Comparison of ENCODE assay signal across 8 cellular contexts in the genomic region with DNA sequence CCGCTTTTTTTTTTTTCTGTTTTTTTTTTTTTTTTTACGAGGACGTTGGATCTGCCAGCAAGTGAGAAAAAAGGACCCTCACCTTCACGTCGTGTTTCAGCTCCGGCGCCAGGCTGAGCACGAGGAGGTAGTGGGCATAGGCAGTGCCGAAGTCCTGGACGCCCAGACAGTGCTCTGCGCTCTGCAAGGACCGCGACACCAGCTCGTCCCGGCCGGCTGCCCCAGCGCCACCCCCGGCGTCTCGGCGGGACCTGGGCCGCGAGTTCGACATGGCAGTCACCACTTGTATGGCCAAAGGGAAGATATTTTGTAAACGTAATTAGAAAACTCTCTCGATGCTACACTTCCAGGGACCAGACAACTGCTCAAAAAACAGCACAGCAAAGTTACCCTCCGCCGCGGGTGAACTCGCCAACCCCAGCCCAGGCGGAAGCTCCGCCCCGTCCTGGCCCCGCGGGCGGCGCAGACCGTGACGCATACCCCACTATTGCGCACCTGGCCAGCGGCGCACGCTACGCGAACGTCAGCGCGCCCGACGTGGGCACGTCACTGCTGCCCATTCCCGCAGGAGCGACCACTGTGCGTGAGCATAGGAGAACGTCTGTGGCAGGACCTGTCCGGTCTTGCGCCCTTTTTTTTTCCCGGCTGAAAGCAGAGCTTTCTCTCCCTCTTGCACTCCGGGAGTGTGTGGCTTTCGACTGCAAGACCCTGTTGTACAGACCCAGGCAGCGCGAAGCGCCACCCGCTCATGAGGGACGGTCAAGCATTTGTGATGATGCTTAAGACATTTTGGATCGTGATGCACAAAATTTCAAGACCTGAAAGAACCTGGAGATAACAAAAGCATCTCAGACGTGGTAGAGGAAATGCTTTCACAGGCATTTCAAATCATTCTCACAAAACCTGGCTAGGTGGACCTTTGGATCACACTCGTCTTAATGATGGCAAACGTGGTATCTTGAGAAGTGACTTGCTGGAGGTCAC. TPM values are rescaled to one million over a fixed set of nuclear protein-coding genes. Genes with fewer than 3 reads are reported as not detected.
DNase-seq lines count a peak whose midpoint lies in the region; ATAC-seq and TF ChIP-seq lines count a peak whose summit lies in the region.

PRMT9 (minus strand) TSS at position 447 of the 984 bp plus-strand sequence; CDS start at position 271, 176 bp downstream.

- peaks cover 0 to 4% (median 0%) of the 10 kb centered on the region in 11 donors for H3K9me3 Mint-ChIP-seq in naive thymus-derived CD4-positive, alpha-beta T cell
- H3K9me3 Mint-ChIP-seq in stimulated activated memory B cell treated with anti-CD40 and anti-IgM and Interleukin-4, amounts not matched to agents 10 μg/mL and 1 μg/mL and 100 μg/mL, for 72 hours = no peaks in the 10 kb centered on the region

- peak within 1 kb of the TSS; percentile 89 to 100 (median 97) for H3K4me3 Mint-ChIP-seq in naive thymus-derived CD4-positive, alpha-beta T cell
- peak within 1 kb of the TSS; percentile 89 for H3K4me3 Mint-ChIP-seq in stimulated activated memory B cell treated with anti-CD40 and anti-IgM and Interleukin-4, amounts not matched to agents 10 μg/mL and 1 μg/mL and 100 μg/mL, for 72 hours

- peak within 1 kb of the TSS; percentile 100 for H2AFZ ChIP-seq in DND-41 (ENCODE audit: low read depth, low read length)
- H2AFZ ChIP-seq in fibroblast of lung (ENCODE audit: low read length) = peak within 1 kb of the TSS; percentile 93

- peaks cover 4% of the 10 kb centered on the region; the same call in 1 of the 2 replicates for H4K20me1 ChIP-seq in DND-41 (ENCODE audit: insufficient read depth, low read length)
- no peaks in the 10 kb centered on the region for H4K20me1 ChIP-seq in fibroblast of lung (ENCODE audit: control insufficient read depth, extremely low read depth, insufficient read depth, low read length)

- TF ChIP-seq CTCF in DND-41 (IDR thresholded peaks at IDR 0.05; ENCODE audit: borderline replicate concordance, extremely low read depth, low read length, poor library complexity, severe bottlenecking) (no peak), Peyer's patch (IDR thresholded peaks at IDR 0.05) (no peak), fibroblast of lung (conservative IDR thresholded peaks at IDR 0.05 in 1 of 2, IDR thresholded peaks at IDR 0.05 in 1 of 2; ENCODE audit: low read depth in 1 of 2, low read length in 2 of 2) (no peak)

- ATAC-seq in DND-41 (ENCODE audit: insufficient read depth, low read depth) (peak; percentile 96), GM21717 (IDR thresholded peaks at IDR 0.05; ENCODE audit: unreplicated experiment) (peak; percentile 100)
- peak; percentile 98 for ATAC-seq in naive thymus-derived CD4-positive, alpha-beta T cell
- ATAC-seq in stimulated activated memory B cell treated with anti-CD40 and anti-IgM and Interleukin-4, amounts not matched to agents 10 μg/mL and 1 μg/mL and 100 μg/mL, for 72 hours = peak; percentile 100

- peak within 1 kb of the TSS; percentile 96 to 98 for H3K4me3 ChIP-seq in DND-41 (ENCODE audit: low read depth in 1 of 2, low read length in 2 of 2)
- H3K4me3 ChIP-seq in Jurkat, Clone E6-1 (ENCODE audit: low read length) = peak within 1 kb of the TSS; percentile 94
- H3K4me3 ChIP-seq in Peyer's patch = peak within 1 kb of the TSS; percentile 65 to 80 (median 76)
- H3K4me3 ChIP-seq in fibroblast of lung (replicated peaks in 1 of 4; ENCODE audit: control extremely low read depth in 1 of 4, insufficient read depth in 1 of 4, low read depth in 3 of 4, low read length in 4 of 4) = peak within 1 kb of the TSS; percentile 70 to 97 (median 75)
- peak within 1 kb of the TSS; percentile 97 for H3K4me3 ChIP-seq in naive thymus-derived CD4-positive, alpha-beta T cell (ENCODE audit: low read length)

- H3K9ac ChIP-seq in DND-41 (ENCODE audit: low read depth, low read length) (peak within 1 kb of the TSS; percentile 95), fibroblast of lung (ENCODE audit: insufficient read depth, low read length) (peak within 1 kb of the TSS; percentile 82)

- H3K4me1 ChIP-seq in DND-41 (ENCODE audit: insufficient read depth, low read length) (peaks cover 32% of the 10 kb centered on the region), Peyer's patch (peaks cover 0 to 8% (median 0%) of the 10 kb centered on the region in 4 donors), fibroblast of lung (ENCODE audit: control insufficient read depth, extremely low read depth, insufficient read depth, low read length) (peaks cover 5% of the 10 kb centered on the region)
- H3K4me1 ChIP-seq in naive thymus-derived CD4-positive, alpha-beta T cell (ENCODE audit: control insufficient read depth in 2 of 2, insufficient read depth in 2 of 2, low read length in 2 of 2) = peaks cover 4 to 16% of the 10 kb centered on the region in 2 donors

- intact Hi-C loops in naive thymus-derived CD4-positive, alpha-beta T cell (cut with micrococcal nuclease) = loop anchor here (1.0 to 5.0 kb wide), 9 partner anchors 24 to 1747 kb away; partner anchors contain the start of genes NR3C2 (in 2 of the 2), TMEM184C (in 2 of the 2) and ZNF827 (in 1 of the 2)

- H3K79me2 ChIP-seq in DND-41 (ENCODE audit: insufficient read depth, low read length) = peaks cover 30% of the 10 kb centered on the region
- peaks cover 17% of the 10 kb centered on the region for H3K79me2 ChIP-seq in fibroblast of lung (ENCODE audit: control insufficient read depth, insufficient read depth, low read length)

- peak within 1 kb of the TSS; percentile 86 to 99 (median 97) for H3K27ac Mint-ChIP-seq in naive thymus-derived CD4-positive, alpha-beta T cell
- peak within 1 kb of the TSS; percentile 96 for H3K27ac Mint-ChIP-seq in stimulated activated memory B cell treated with anti-CD40 and anti-IgM and Interleukin-4, amounts not matched to agents 10 μg/mL and 1 μg/mL and 100 μg/mL, for 72 hours

- peaks cover 15 to 47% (median 38%) of the 10 kb centered on the region in 7 donors for H3K4me1 Mint-ChIP-seq in naive thymus-derived CD4-positive, alpha-beta T cell
- H3K4me1 Mint-ChIP-seq in stimulated activated memory B cell treated with anti-CD40 and anti-IgM and Interleukin-4, amounts not matched to agents 10 μg/mL and 1 μg/mL and 100 μg/mL, for 72 hours = peaks cover 26% of the 10 kb centered on the region

- no peaks in the 10 kb centered on the region for H3K27me3 ChIP-seq in DND-41 (ENCODE audit: insufficient read depth, low read length, poor library complexity)
- no peaks in the 10 kb centered on the region for H3K27me3 ChIP-seq in Peyer's patch
- H3K27me3 ChIP-seq in fibroblast of lung (ENCODE audit: control insufficient read depth, insufficient read depth, low read length) = no peaks in the 10 kb centered on the region
- H3K27me3 ChIP-seq in naive thymus-derived CD4-positive, alpha-beta T cell (ENCODE audit: control insufficient read depth in 2 of 2, insufficient read depth in 2 of 2, low read length in 2 of 2) = no peaks in the 10 kb centered on the region

- H3K9me3 ChIP-seq in DND-41 (ENCODE audit: insufficient read depth, low read length, severe bottlenecking) (no peaks in the 10 kb centered on the region), Peyer's patch (no peaks in the 10 kb centered on the region), fibroblast of lung (ENCODE audit: control insufficient read depth, insufficient read depth, low read depth, low read length) (no peaks in the 10 kb centered on the region)
- no peaks in the 10 kb centered on the region for H3K9me3 ChIP-seq in naive thymus-derived CD4-positive, alpha-beta T cell (ENCODE audit: control insufficient read depth in 2 of 3, low read length in 3 of 3)

- CTCF ChIA-PET in naive thymus-derived CD4-positive, alpha-beta T cell (lab: Charles Lee) = interaction anchor here (0.6 to 2.3 kb wide), 2 partner anchors 21 to 183 kb away, joined by 3 to 7 read pairs; no protein-coding TSS in a partner anchor

- peaks cover 0 to 11% (median 2%) of the 10 kb centered on the region in 5 donors for H3K27me3 Mint-ChIP-seq in naive thymus-derived CD4-positive, alpha-beta T cell
- no peaks in the 10 kb centered on the region for H3K27me3 Mint-ChIP-seq in stimulated activated memory B cell treated with anti-CD40 and anti-IgM and Interleukin-4, amounts not matched to agents 10 μg/mL and 1 μg/mL and 100 μg/mL, for 72 hours

- POLR2A ChIA-PET in naive thymus-derived CD4-positive, alpha-beta T cell (lab: Charles Lee) = interaction anchor here (0.6 to 3.0 kb wide), 9 partner anchors 9 to 758 kb away, joined by 3 to 39 read pairs (median 4); partner anchors contain the start of genes ARHGAP10, NR3C2 and TMEM184C

- DNase-seq in DND-41 (peak; percentile 87), Peyer's patch (peak; percentile 88 to 95 (median 92)), fibroblast of lung (ENCODE audit: low read depth in 2 of 2) (peak; percentile 93 to 94)
- DNase-seq in Jurkat, Clone E6-1 (ENCODE audit: low read depth, low spot score) = peak; percentile 78
- DNase-seq in activated T-helper 1 cell treated with anti-CD3 and anti-CD28 coated beads, Interleukin-2, amount 50 U/mL, for 16 hours (ENCODE audit: low read depth in 1 of 2, low spot score in 1 of 2) = peak; percentile 69 to 77
- peak; percentile 79 to 90 (median 85) for DNase-seq in naive thymus-derived CD4-positive, alpha-beta T cell

- peak within 1 kb of the TSS; percentile 94 for H3K4me2 ChIP-seq in DND-41 (ENCODE audit: insufficient read depth, low read length)
- H3K4me2 ChIP-seq in fibroblast of lung (ENCODE audit: extremely low read depth, insufficient read depth, low read length) = peak within 1 kb of the TSS; percentile 94

- peak; percentile 43 to 63 for TF ChIP-seq POLR2A in Peyer's patch (IDR thresholded peaks at IDR 0.05)

- H3K27ac ChIP-seq in DND-41 (ENCODE audit: low read length) (peak within 1 kb of the TSS; percentile 90), Peyer's patch (peak within 1 kb of the TSS; percentile 80 to 87 (median 86)), fibroblast of lung (ENCODE audit: insufficient read depth, low read length) (peak within 1 kb of the TSS; percentile 90)
- peak within 1 kb of the TSS; percentile 95 for H3K27ac ChIP-seq in naive thymus-derived CD4-positive, alpha-beta T cell (ENCODE audit: low read depth, low read length)

- H3K36me3 Mint-ChIP-seq in naive thymus-derived CD4-positive, alpha-beta T cell = peaks cover 0 to 10% (median 6%) of the 10 kb centered on the region in 5 donors
- peaks cover 14% of the 10 kb centered on the region for H3K36me3 Mint-ChIP-seq in stimulated activated memory B cell treated with anti-CD40 and anti-IgM and Interleukin-4, amounts not matched to agents 10 μg/mL and 1 μg/mL and 100 μg/mL, for 72 hours

- H3K36me3 ChIP-seq in DND-41 (ENCODE audit: insufficient read depth, low read length) = peaks cover 6% of the 10 kb centered on the region
- H3K36me3 ChIP-seq in Peyer's patch = peaks cover 0 to 4% (median 0%) of the 10 kb centered on the region in 3 donors
- H3K36me3 ChIP-seq in fibroblast of lung (ENCODE audit: control insufficient read depth, insufficient read depth, low read length) = no peaks in the 10 kb centered on the region
- peaks cover 0 to 7% (median 0%) of the 10 kb centered on the region in 3 experiments for H3K36me3 ChIP-seq in naive thymus-derived CD4-positive, alpha-beta T cell (ENCODE audit: control insufficient read depth in 2 of 3, insufficient read depth in 3 of 3, low read length in 3 of 3)

RNA-seq across cellular contexts. Expression of gene PRMT9, which starts in this region (rescaled TPM):
- 9.7 TPM for polyA plus RNA-seq in Jurkat, Clone E6-1 (2012; ENCODE audit: insufficient read depth, insufficient read length)
- total RNA-seq in Peyer's patch = 1 to 10 TPM; 5.4 to 9.9 (median 7.8) TPM
- 10.3 and 14.4 TPM in 2 replicates for total RNA-seq in fibroblast of lung
- 6.2 and 8.8 TPM in 2 replicates for polyA plus RNA-seq in fibroblast of lung
- 4.8 and 6.2 TPM in 2 replicates for polyA plus RNA-seq in fibroblast of lung (2012)
- 2.3 and 3.5 TPM in 2 replicates for polyA minus RNA-seq in fibroblast of lung (ENCODE audit: low replicate concordance)
- 10 to 100 TPM in 4 of 5 experiments, 1 to 10 TPM in 1; 9.7 to 15.9 (median 10.8) TPM for total RNA-seq in naive thymus-derived CD4-positive, alpha-beta T cell
- 1 to 10 TPM; 4.7 to 8.3 TPM for polyA plus RNA-seq in naive thymus-derived CD4-positive, alpha-beta T cell

Comparison
In these comparisons a context has a peak if more than half of its experiments do, and no peak if none do; other contexts are left out.
1. Peak in every context shown above with its lines: DNase-seq, ATAC-seq, H3K4me3 ChIP-seq and H3K27ac ChIP-seq.